8 cellular contexts compared by ENCODE assay signal in genomic region chr1:226643701-226644540, GRCh38.
DNase-seq lines count a peak whose midpoint lies in the region; ATAC-seq and TF ChIP-seq lines count a peak whose summit lies in the region.

No MANE protein-coding gene starts in this region.

- peak overlapping the region; percentile 63 for H3K4me3 Mint-ChIP-seq in memory B cell

- ATAC-seq in GM18505 (IDR thresholded peaks at IDR 0.05; ENCODE audit: unreplicated experiment) = peak; percentile 53
- ATAC-seq in HG02642 (IDR thresholded peaks at IDR 0.05; ENCODE audit: poor library complexity, unreplicated experiment) = peak; percentile 53
- peak; percentile 74 for ATAC-seq in memory B cell (ENCODE audit: low read depth)
- ATAC-seq in GM18519 (IDR thresholded peaks at IDR 0.05; ENCODE audit: low FRiP score, unreplicated experiment) = no peak

- H3K27me3 Mint-ChIP-seq in memory B cell = no peaks in the 10 kb centered on the region

- no peak for TF ChIP-seq POLR2A in GM18505 (IDR thresholded peaks at IDR 0.05; ENCODE audit: borderline replicate concordance, extremely low read depth, insufficient read depth, insufficient read length)

- peak overlapping the region; percentile 94 for H3K27ac Mint-ChIP-seq in memory B cell

- peaks cover 38% of the 10 kb centered on the region for H3K4me1 Mint-ChIP-seq in memory B cell

- peak; percentile 34 for DNase-seq in T follicular helper cell (ENCODE audit: low read depth)
- DNase-seq in memory B cell (ENCODE audit: low spot score in 2 of 2) = peak; percentile 46 to 50
- no peak for DNase-seq in SW480 (ENCODE audit: low spot score)
- DNase-seq in NCI-H748 treated with DMSO at 0.1 percent for 48 hours (lab: John Stamatoyannopoulos, UW) = no peak
- DNase-seq in activated CD8-positive, alpha-beta memory T cell treated with anti-CD3 and anti-CD28 coated beads, Interleukin-2, amount 50 U/mL, for 4 hours = no peak

- peaks cover 22% of the 10 kb centered on the region for H3K36me3 Mint-ChIP-seq in memory B cell

- H3K9me3 Mint-ChIP-seq in memory B cell = no peaks in the 10 kb centered on the region

Comparison
In these comparisons a context has a peak if more than half of its experiments do, and no peak if none do; other contexts are left out.
1. DNase-seq: peak in T follicular helper cell (single experiment) and memory B cell (2 of 2); none in SW480 (single experiment), NCI-H748 treated with DMSO at 0.1 percent for 48 hours (single experiment) and activated CD8-positive, alpha-beta memory T cell treated with anti-CD3 and anti-CD28 coated beads, Interleukin-2, amount 50 U/mL, for 4 hours (single experiment).